In the genomic region with DNA sequence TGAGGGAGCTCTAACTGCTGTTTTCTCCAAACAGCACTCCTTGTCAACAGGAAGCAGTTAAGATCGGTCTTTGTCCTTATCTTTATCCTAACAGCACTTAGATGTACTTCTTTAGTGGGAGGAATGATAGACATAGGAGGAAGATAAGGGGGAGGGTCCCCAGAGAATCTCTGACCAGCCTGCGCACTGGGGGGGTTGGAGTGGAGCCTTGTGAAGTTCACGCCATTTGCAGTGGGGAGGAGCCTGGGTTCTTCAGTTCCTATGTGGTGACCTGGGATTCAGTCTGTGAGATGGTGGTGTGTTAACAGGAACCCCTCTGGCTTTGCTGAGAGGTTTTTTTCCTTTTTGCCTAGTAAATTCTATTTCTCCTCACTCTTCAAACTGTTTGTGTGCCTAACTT, we compare ENCODE assay signal across 25 cellular contexts.
"Had no signal": no experiment of that assay in that cellular context is flagged by ENCODE, and none has a peak within 500 bp of the region (broad histone marks: within the 10 kb centered on the region; RNA-seq: fewer than 3 reads in every experiment).

No MANE protein-coding gene starts in this region.

- H3K27me3 Mint-ChIP-seq: naive thymus-derived CD4-positive, alpha-beta T cell had no signal

- H3K4me1 Mint-ChIP-seq: mesothelial cell of epicardium; naive thymus-derived CD4-positive, alpha-beta T cell; nephron; stimulated activated effector memory CD8-positive, alpha-beta T cell treated with anti-CD3 and anti-CD28 coated beads, Interleukin-12 subunit alpha, Interleukin-12 subunit beta, amount 100 ng/mL, for 72 hours had no signal

- H3K4me3 Mint-ChIP-seq: mesothelial cell of epicardium; naive thymus-derived CD4-positive, alpha-beta T cell; nephron; stimulated activated effector memory CD8-positive, alpha-beta T cell treated with anti-CD3 and anti-CD28 coated beads, Interleukin-12 subunit alpha, Interleukin-12 subunit beta, amount 100 ng/mL, for 72 hours had no signal

- H3K36me3 Mint-ChIP-seq: mesothelial cell of epicardium; stimulated activated effector memory CD8-positive, alpha-beta T cell treated with anti-CD3 and anti-CD28 coated beads, Interleukin-12 subunit alpha, Interleukin-12 subunit beta, amount 100 ng/mL, for 72 hours had no signal

- H3K27ac Mint-ChIP-seq: mesothelial cell of epicardium; naive thymus-derived CD4-positive, alpha-beta T cell; nephron; stimulated activated effector memory CD8-positive, alpha-beta T cell treated with anti-CD3 and anti-CD28 coated beads, Interleukin-12 subunit alpha, Interleukin-12 subunit beta, amount 100 ng/mL, for 72 hours had no signal

- DNase-seq: dermis blood vessel endothelial cell; effector memory CD4-positive, alpha-beta T cell; foreskin keratinocyte; heart right ventricle; hippocampal formation; left cardiac atrium; left lung; lower lobe of right lung; naive thymus-derived CD4-positive, alpha-beta T cell; occipital lobe; ovary; posterior cingulate gyrus; psoas muscle; right cardiac atrium; sigmoid colon; stimulated activated CD4-positive, alpha-beta T cell treated with anti-CD3 and anti-CD28 coated beads, Interleukin-2, amount 100 ng/mL, for 24 hours; stimulated activated CD4-positive, alpha-beta T cell treated with anti-CD3 and anti-CD28 coated beads, Interleukin-4, amount 100 ng/mL, for 24 hours; stimulated activated naive CD4-positive, alpha-beta T cell treated with Interleukin-2 at 50 U/mL for 16 hours; stomach; thyroid gland; trophoblast cell had no signal

- ATAC-seq: foreskin keratinocyte; gastroesophageal sphincter; heart right ventricle; left cardiac atrium; left lung; lower lobe of right lung; naive thymus-derived CD4-positive, alpha-beta T cell; psoas muscle; right cardiac atrium; stimulated activated effector memory CD8-positive, alpha-beta T cell treated with anti-CD3 and anti-CD28 coated beads, Interleukin-12 subunit alpha, Interleukin-12 subunit beta, amount 100 ng/mL, for 72 hours had no signal
